Comparison of ENCODE assay signal across 23 cellular contexts in genomic region chr7:72504057-72504456, GRCh38.
"Had no signal": no experiment of that assay in that cellular context is flagged by ENCODE, and none has a peak within 500 bp of the region (broad histone marks: within the 10 kb centered on the region; RNA-seq: fewer than 3 reads in every experiment).

No MANE protein-coding gene starts in this region.

- ATAC-seq: activated naive CD4-positive, alpha-beta T cell treated with anti-CD3 and anti-CD28 coated beads, Interleukin-2, amount 50 U/mL, for 72 hours; left lung; right cardiac atrium had no signal

- H3K9me3 ChIP-seq: prostate gland, uterus had no signal

- H3K4me1 Mint-ChIP-seq: neural crest cell had no signal

- H3K4me3 ChIP-seq: cardiac muscle cell, left lung, prostate gland, tibial nerve, uterus had no signal

- H3K4me1 ChIP-seq: left lung, prostate gland, tibial nerve, uterus had no signal

- H3K4me3 Mint-ChIP-seq: neural crest cell; stimulated activated naive CD8-positive, alpha-beta T cell treated with anti-CD3 and anti-CD28 coated beads, Interleukin-15, Interleukin-2, amounts not matched to agents 100 ng/mL and 50 ng/mL, for 24 hours had no signal

- DNase-seq: activated CD4-positive, alpha-beta T cell treated with anti-CD3 and anti-CD28 coated beads for 1 hour; activated CD8-positive, alpha-beta memory T cell treated with anti-CD3 and anti-CD28 coated beads for 24 hours; activated gamma-delta T cell; dermis blood vessel endothelial cell; effector memory CD4-positive, alpha-beta T cell; foreskin fibroblast; hippocampal formation; kidney; left lung; midbrain; right cardiac atrium; small intestine; stimulated activated CD4-positive, alpha-beta T cell treated with anti-CD3 and anti-CD28 coated beads, Interleukin-15, amount 100 ng/mL, for 24 hours; stimulated activated CD4-positive, alpha-beta T cell treated with anti-CD3 and anti-CD28 coated beads, Interleukin-2, amount 100 ng/mL, for 48 hours; T-helper 2 cell; uterus had no signal

- H3K27ac Mint-ChIP-seq: activated naive CD4-positive, alpha-beta T cell treated with anti-CD3 and anti-CD28 coated beads, Interleukin-2, amount 50 U/mL, for 72 hours; stimulated activated naive CD8-positive, alpha-beta T cell treated with anti-CD3 and anti-CD28 coated beads, Interleukin-15, Interleukin-2, amounts not matched to agents 100 ng/mL and 50 ng/mL, for 24 hours had no signal

- H3K36me3 Mint-ChIP-seq: activated naive CD4-positive, alpha-beta T cell treated with anti-CD3 and anti-CD28 coated beads, Interleukin-2, amount 50 U/mL, for 72 hours had no signal

- H3K9me3 Mint-ChIP-seq: activated naive CD4-positive, alpha-beta T cell treated with anti-CD3 and anti-CD28 coated beads, Interleukin-2, amount 50 U/mL, for 72 hours; neural crest cell; stimulated activated naive CD8-positive, alpha-beta T cell treated with anti-CD3 and anti-CD28 coated beads, Interleukin-15, Interleukin-2, amounts not matched to agents 100 ng/mL and 50 ng/mL, for 24 hours had no signal

- H3K36me3 ChIP-seq: cardiac muscle cell, left lung, prostate gland, tibial nerve, uterus had no signal

- H3K27ac ChIP-seq: cardiac muscle cell, left lung, prostate gland, tibial nerve, uterus, VCaP had no signal

- H3K27me3 ChIP-seq: cardiac muscle cell, left lung, tibial nerve, uterus had no signal
